In the genomic region with DNA sequence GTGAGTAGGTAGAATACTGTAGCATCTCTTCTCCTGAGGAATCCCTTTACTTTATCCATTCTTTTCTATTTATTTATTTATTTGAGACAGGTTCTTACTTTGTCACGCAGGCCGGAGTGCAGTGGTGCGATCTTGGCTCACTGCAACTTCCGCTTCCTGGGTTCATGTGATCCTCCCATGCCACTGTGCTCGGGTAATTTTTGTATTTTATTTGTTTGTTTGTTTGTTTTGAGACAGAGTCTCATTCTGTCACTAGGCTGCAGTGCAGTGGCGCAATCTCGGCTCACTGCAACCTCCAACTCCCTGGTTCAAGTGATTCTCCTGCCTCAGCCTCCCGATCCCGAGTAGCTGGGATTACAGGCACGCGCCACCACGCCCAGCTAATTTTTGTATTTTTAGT, we compare ENCODE assay signal across 7 cellular contexts. TPM values are rescaled to one million over a fixed set of nuclear protein-coding genes. Genes with fewer than 3 reads are reported as not detected.
DNase-seq lines count a peak whose midpoint lies in the region; ATAC-seq and TF ChIP-seq lines count a peak whose summit lies in the region.
"Not testable (repeated sequence)": the region's sequence is repeated elsewhere in the genome, so short reads cannot be mapped to it uniquely, and the experiment has no call there.

No MANE protein-coding gene starts in this region.

- peak overlapping the region; percentile 47 for H3K27ac Mint-ChIP-seq in activated CD4-positive, alpha-beta memory T cell treated with anti-CD3 and anti-CD28 coated beads, Interleukin-2, amount 10 ng/mL, durations not matched to agents 7 days and 5 days

- peaks cover 37% of the 10 kb centered on the region for H3K36me3 Mint-ChIP-seq in activated CD4-positive, alpha-beta memory T cell treated with anti-CD3 and anti-CD28 coated beads, Interleukin-2, amount 10 ng/mL, durations not matched to agents 7 days and 5 days (ENCODE audit: low read depth)

- peak; percentile 50 for DNase-seq in CD1c-positive myeloid dendritic cell (ENCODE audit: extremely low spot score)
- DNase-seq in NB4 (ENCODE audit: low read depth): peak; percentile 21
- DNase-seq in activated CD4-positive, alpha-beta memory T cell treated with anti-CD3 and anti-CD28 coated beads, Interleukin-2, amount 10 ng/mL, durations not matched to agents 7 days and 5 days: not testable (repeated sequence)
- peak; percentile 72 for DNase-seq in Right ventricle myocardium inferior (ENCODE audit: missing footprints)
- DNase-seq in left lung: peak; percentile 39 to 82
- peak; percentile 58 for DNase-seq in lower lobe of right lung
- DNase-seq in spleen: peak; percentile 74

- not testable (repeated sequence) for H3K9me3 Mint-ChIP-seq in activated CD4-positive, alpha-beta memory T cell treated with anti-CD3 and anti-CD28 coated beads, Interleukin-2, amount 10 ng/mL, durations not matched to agents 7 days and 5 days

- H3K36me3 ChIP-seq in left lung (peaks cover 0 to 48% of the 10 kb centered on the region in 2 donors), lower lobe of right lung (peaks cover 40% of the 10 kb centered on the region), spleen (peaks cover 0 to 66% (median 36%) of the 10 kb centered on the region in 6 donors)

- not testable (repeated sequence) for H3K9me3 ChIP-seq in left lung, lower lobe of right lung, spleen

- WGBS in spleen, 5 donors: 78 to 91% (median 81%) methylated on average over 12 of the region's 12 CpGs

- not testable (repeated sequence) for H3K27me3 Mint-ChIP-seq in activated CD4-positive, alpha-beta memory T cell treated with anti-CD3 and anti-CD28 coated beads, Interleukin-2, amount 10 ng/mL, durations not matched to agents 7 days and 5 days

- H3K4me1 ChIP-seq in left lung (peaks cover 0 to 21% of the 10 kb centered on the region in 2 donors), spleen (peaks cover 0 to 19% (median 4%) of the 10 kb centered on the region in 6 donors)
- not testable (repeated sequence) for H3K4me1 ChIP-seq in lower lobe of right lung

- not testable (repeated sequence) for ATAC-seq in Right ventricle myocardium inferior, left lung, lower lobe of right lung

- H3K4me1 Mint-ChIP-seq in activated CD4-positive, alpha-beta memory T cell treated with anti-CD3 and anti-CD28 coated beads, Interleukin-2, amount 10 ng/mL, durations not matched to agents 7 days and 5 days: peaks cover 26% of the 10 kb centered on the region

- H3K27ac ChIP-seq in left lung (peak overlapping the region in 1 of 2 donors; percentile 79), spleen (peak overlapping the region in 7 of 8 donors; percentile 42 to 87 (median 64))
- not testable (repeated sequence) for H3K27ac ChIP-seq in lower lobe of right lung

- CTCF ChIA-PET in activated CD4-positive, alpha-beta memory T cell treated with anti-CD3 and anti-CD28 coated beads, Interleukin-2, amount 10 ng/mL, durations not matched to agents 7 days and 5 days (lab: Charles Lee): not testable (repeated sequence)

- not testable (repeated sequence) for TF ChIP-seq CTCF in NB4 (IDR thresholded peaks at IDR 0.05; ENCODE audit: low read depth, low read length); left lung (IDR thresholded peaks at IDR 0.05); lower lobe of right lung (IDR thresholded peaks at IDR 0.05); spleen (IDR thresholded peaks at IDR 0.05 in 8 of 11, conservative IDR thresholded peaks at IDR 0.05 in 3 of 11)

- TF ChIP-seq POLR2A in NB4 (IDR thresholded peaks at IDR 0.05; ENCODE audit: extremely low read depth, insufficient read length); spleen (IDR thresholded peaks at IDR 0.05): not testable (repeated sequence)

- H3K27me3 ChIP-seq in left lung; lower lobe of right lung (ENCODE audit: low read depth); spleen (replicated peaks in 1 of 7): not testable (repeated sequence)

- H3K4me3 Mint-ChIP-seq in activated CD4-positive, alpha-beta memory T cell treated with anti-CD3 and anti-CD28 coated beads, Interleukin-2, amount 10 ng/mL, durations not matched to agents 7 days and 5 days: not testable (repeated sequence)

- POLR2A ChIA-PET in activated CD4-positive, alpha-beta memory T cell treated with anti-CD3 and anti-CD28 coated beads, Interleukin-2, amount 10 ng/mL, durations not matched to agents 7 days and 5 days (lab: Charles Lee): not testable (repeated sequence)

- intact Hi-C loops in Right ventricle myocardium inferior (cut with DNase I); left lung (cut with DNase I); lower lobe of right lung (cut with DNase I); spleen (cut with DNase I; ENCODE audit: low total_unique reads): not testable (repeated sequence)

- not testable (repeated sequence) for H3K4me3 ChIP-seq in NB4 (ENCODE audit: low read depth, low read length); left lung; lower lobe of right lung
- peak overlapping the region in 1 of 8 donors; percentile 47 for H3K4me3 ChIP-seq in spleen

RNA-seq across cellular contexts. Expression of gene CEP63, which starts 58.9 kb away (rescaled TPM):
- total RNA-seq in activated CD4-positive, alpha-beta memory T cell treated with anti-CD3 and anti-CD28 coated beads, Interleukin-2, amount 10 ng/mL, durations not matched to agents 7 days and 5 days: 10 to 100 TPM; 22.4 to 24.2 TPM
- total RNA-seq in Right ventricle myocardium inferior (36.7 TPM), left lung (10 to 100 TPM; 16.1 to 25.6 TPM), lower lobe of right lung (20.6 TPM), spleen (10 to 100 TPM; 27.0 to 37.0 (median 29.7) TPM)
- 10 to 100 TPM; 13.4 to 16.5 (median 15.2) TPM for polyA plus RNA-seq in spleen

RNA-seq across cellular contexts. Expression of gene ANAPC13, which starts 59.0 kb away (rescaled TPM):
- 10 to 100 TPM; 27.3 to 27.4 TPM for total RNA-seq in activated CD4-positive, alpha-beta memory T cell treated with anti-CD3 and anti-CD28 coated beads, Interleukin-2, amount 10 ng/mL, durations not matched to agents 7 days and 5 days
- total RNA-seq in Right ventricle myocardium inferior (80.5 TPM), left lung (10 to 100 TPM; 63.5 to 67.9 TPM), lower lobe of right lung (53.1 TPM), spleen (10 to 100 TPM; 31.1 to 64.8 (median 49.4) TPM)
- polyA plus RNA-seq in spleen: 10 to 100 TPM; 46.4 to 63.8 (median 62.4) TPM
